Comparison of ENCODE assay signal across 24 cellular contexts in the genomic region with DNA sequence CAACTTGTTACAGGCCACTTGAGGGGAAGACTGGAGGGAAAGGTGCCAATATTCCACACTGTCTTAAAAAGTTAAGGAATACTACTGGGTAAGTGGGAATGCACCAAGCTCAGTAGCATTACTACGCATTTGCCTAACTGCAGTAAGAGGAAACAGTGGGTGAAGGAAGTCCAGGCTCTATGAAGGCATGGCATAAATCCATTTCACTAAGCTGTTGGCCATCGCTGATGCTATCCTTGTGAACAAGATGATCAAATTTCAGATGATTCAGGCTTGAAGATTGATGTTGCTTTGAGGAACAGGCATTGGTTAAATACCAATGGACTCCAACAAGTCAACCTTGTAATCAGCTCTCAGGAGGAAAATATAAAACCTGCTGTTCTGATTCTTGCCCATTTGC. TPM values are rescaled to one million over a fixed set of nuclear protein-coding genes. Genes with fewer than 3 reads are reported as not detected.
DNase-seq lines count a peak whose midpoint lies in the region; ATAC-seq, FAIRE-seq and TF ChIP-seq lines count a peak whose summit lies in the region.
"Had no signal": no experiment of that assay in that cellular context is flagged by ENCODE, and none has a peak within 500 bp of the region (broad histone marks: within the 10 kb centered on the region; RNA-seq: fewer than 3 reads in every experiment).

No MANE protein-coding gene starts in this region.

- H3K27ac ChIP-seq in K562 (ENCODE audit: extremely low read depth, low read depth, low read length), result no peak overlapping the region
- no peak overlapping the region for H3K27ac ChIP-seq in naive thymus-derived CD4-positive, alpha-beta T cell (ENCODE audit: low read depth, low read length)
- H3K27ac ChIP-seq: ascending aorta, BLaER1, esophagus muscularis mucosa had no signal

- H3K4me3 ChIP-seq in AG10803 (ENCODE audit: low read length) (no peak overlapping the region), K562 (no peak overlapping the region)
- H3K4me3 ChIP-seq in naive thymus-derived CD4-positive, alpha-beta T cell (ENCODE audit: low read length), result no peak overlapping the region
- H3K4me3 ChIP-seq: ascending aorta, BLaER1, esophagus muscularis mucosa, transverse colon had no signal

- H2AFZ ChIP-seq in K562 (ENCODE audit: low read depth, low read length), result 0 out of 2 replicates have a peak overlapping the region, but pooled peaks have one; percentile 17

- no peak for TF ChIP-seq POLR2A in K562 (conservative IDR thresholded peaks at IDR 0.05)

- H3K4me3 Mint-ChIP-seq in IgD-negative memory B cell (peak overlapping the region; percentile 8 to 81 (median 46)), HFFc6 (no peak overlapping the region)
- no peak overlapping the region for H3K4me3 Mint-ChIP-seq in naive thymus-derived CD4-positive, alpha-beta T cell
- H3K4me3 Mint-ChIP-seq: activated naive CD4-positive, alpha-beta T cell treated with anti-CD3 and anti-CD28 coated beads, Interleukin-2, amount 50 U/mL, for 24 hours; activated T-cell treated with anti-CD3 and anti-CD28 coated beads, Interleukin-2, amount 50 U/mL, for 72 hours; nephron progenitor cell; stimulated activated naive CD8-positive, alpha-beta T cell treated with anti-CD3 and anti-CD28 coated beads, Interleukin-15, Interleukin-2, amounts not matched to agents 100 ng/mL and 50 ng/mL, for 24 hours had no signal

- H3K4me1 Mint-ChIP-seq in IgD-negative memory B cell (peaks cover 40 to 49% (median 41%) of the 10 kb centered on the region in 3 donors), HFFc6 (ENCODE audit: low read depth) (peaks cover 41% of the 10 kb centered on the region)
- peaks cover 4 to 22% (median 9%) of the 10 kb centered on the region in 7 donors for H3K4me1 Mint-ChIP-seq in naive thymus-derived CD4-positive, alpha-beta T cell

- H3K79me2 ChIP-seq in K562 (ENCODE audit: control insufficient read depth, insufficient read depth, low read length), result no peaks in the 10 kb centered on the region

- H3K4me2 ChIP-seq in K562 (ENCODE audit: insufficient read depth, low read length), result no peak overlapping the region
- H3K4me2 ChIP-seq: BLaER1 had no signal

- H4K20me1 ChIP-seq in K562 (replicated peaks; ENCODE audit: control insufficient read depth, insufficient read depth, low read length), result no peaks in the 10 kb centered on the region
- H4K20me1 ChIP-seq: BLaER1 had no signal

- no peak for FAIRE-seq in K562 (lab: Jason Lieb, UNC)
- FAIRE-seq: TTC549 had no signal

- no peaks in the 10 kb centered on the region for H3K36me3 ChIP-seq in K562 (ENCODE audit: control insufficient read depth, insufficient read depth, low read length)
- H3K36me3 ChIP-seq in naive thymus-derived CD4-positive, alpha-beta T cell (ENCODE audit: control insufficient read depth in 2 of 3, insufficient read depth in 3 of 3, low read length in 3 of 3), result no peaks in the 10 kb centered on the region
- H3K36me3 ChIP-seq: ascending aorta, BLaER1, esophagus muscularis mucosa, transverse colon had no signal

- BruUV-seq in K562 (replicated peaks; lab: Mats Ljungman, UMichigan), result no TSS peak

- no peaks in the 10 kb centered on the region for H3K9me3 ChIP-seq in K562 (replicated peaks; ENCODE audit: control insufficient read depth, insufficient read depth, low read depth, low read length)
- no peaks in the 10 kb centered on the region for H3K9me3 ChIP-seq in naive thymus-derived CD4-positive, alpha-beta T cell (ENCODE audit: control insufficient read depth in 2 of 3, low read length in 3 of 3)
- H3K9me3 ChIP-seq: ascending aorta, BLaER1, esophagus muscularis mucosa, transverse colon had no signal

- DNase-seq in AG10803 (ENCODE audit: low read depth) (peak; percentile 15), K562 (ENCODE audit: extremely low read depth in 1 of 4, low spot score in 3 of 4) (no peak), NCI-H510A (lab: John Stamatoyannopoulos, UW) (no peak), HFFc6 (no peak), midbrain (lab: John Stamatoyannopoulos, UW) (no peak)
- no peak for DNase-seq in naive thymus-derived CD4-positive, alpha-beta T cell
- DNase-seq: activated CD4-positive, alpha-beta T cell treated with anti-CD3 and anti-CD28 coated beads for 4 hours; activated T-cell treated with anti-CD3 and anti-CD28 coated beads, Interleukin-2, amount 50 U/mL, for 72 hours; effector memory CD4-positive, alpha-beta T cell; kidney glomerular epithelial cell; NCI-H1436; nephron progenitor cell; posterior cingulate gyrus; SHP77; stimulated activated CD4-positive, alpha-beta T cell treated with anti-CD3 and anti-CD28 coated beads, Interleukin-2, amount 100 ng/mL, for 24 hours; transverse colon had no signal

- no peaks in the 10 kb centered on the region for H3K4me1 ChIP-seq in K562 (replicated peaks in 1 of 2; ENCODE audit: control insufficient read depth in 2 of 2, insufficient read depth in 2 of 2, low read length in 2 of 2)
- peaks cover 0 to 6% of the 10 kb centered on the region in 2 donors for H3K4me1 ChIP-seq in naive thymus-derived CD4-positive, alpha-beta T cell (ENCODE audit: control insufficient read depth in 2 of 2, insufficient read depth in 2 of 2, low read length in 2 of 2)
- H3K4me1 ChIP-seq: ascending aorta, BLaER1 had no signal

- H3K27me3 Mint-ChIP-seq in IgD-negative memory B cell, result no peaks in the 10 kb centered on the region
- peaks cover 9 to 39% (median 19%) of the 10 kb centered on the region in 5 donors for H3K27me3 Mint-ChIP-seq in naive thymus-derived CD4-positive, alpha-beta T cell
- H3K27me3 Mint-ChIP-seq in HFFc6 (ENCODE audit: insufficient read depth), result peaks cover 2% of the 10 kb centered on the region; the same call in 1 of the 2 replicates

- intact Hi-C loops in K562 (cut with micrococcal nuclease), result no loop called here
- intact Hi-C loops in naive thymus-derived CD4-positive, alpha-beta T cell (cut with micrococcal nuclease), result no loop called here

- no peak for TF ChIP-seq RAD21 in K562 (CRISPR knock-in tag; conservative IDR thresholded peaks at IDR 0.05 in 1 of 2, IDR thresholded peaks at IDR 0.05 in 1 of 2)

- TF ChIP-seq CTCF in AG10803 (conservative IDR thresholded peaks at IDR 0.05; ENCODE audit: low read length) (no peak), K562 (IDR thresholded peaks at IDR 0.05 in 2 of 3, conservative IDR thresholded peaks at IDR 0.05 in 1 of 3; ENCODE audit: insufficient read depth in 2 of 3, low read depth in 1 of 3, low read length in 3 of 3) (no peak), HFFc6 (IDR thresholded peaks at IDR 0.05) (no peak)

- no peaks in the 10 kb centered on the region for H3K27me3 ChIP-seq in K562 (ENCODE audit: control insufficient read depth in 2 of 2, insufficient read depth in 2 of 2, low read length in 2 of 2)
- H3K27me3 ChIP-seq in naive thymus-derived CD4-positive, alpha-beta T cell (ENCODE audit: control insufficient read depth in 2 of 2, insufficient read depth in 2 of 2, low read length in 2 of 2), result no peaks in the 10 kb centered on the region
- H3K27me3 ChIP-seq: ascending aorta, BLaER1, esophagus muscularis mucosa, transverse colon had no signal

- no peaks in the 10 kb centered on the region for H3K9me3 Mint-ChIP-seq in IgD-negative memory B cell
- H3K9me3 Mint-ChIP-seq in naive thymus-derived CD4-positive, alpha-beta T cell, result no peaks in the 10 kb centered on the region
- no peaks in the 10 kb centered on the region for H3K9me3 Mint-ChIP-seq in HFFc6
- H3K9me3 Mint-ChIP-seq: activated naive CD4-positive, alpha-beta T cell treated with anti-CD3 and anti-CD28 coated beads, Interleukin-2, amount 50 U/mL, for 24 hours; activated T-cell treated with anti-CD3 and anti-CD28 coated beads, Interleukin-2, amount 50 U/mL, for 72 hours; nephron progenitor cell; stimulated activated naive CD8-positive, alpha-beta T cell treated with anti-CD3 and anti-CD28 coated beads, Interleukin-15, Interleukin-2, amounts not matched to agents 100 ng/mL and 50 ng/mL, for 24 hours had no signal

- CTCF ChIA-PET in K562 (lab: Yijun Ruan, JAX; ENCODE audit: low intra/inter-chr PET ratio), result no interaction called here
- CTCF ChIA-PET in naive thymus-derived CD4-positive, alpha-beta T cell (lab: Charles Lee), result interaction anchor here (2.1 kb wide), 1 partner anchor 14 kb away, joined by 6 read pairs; no protein-coding TSS in a partner anchor

- no peaks in the 10 kb centered on the region for H3K9me1 ChIP-seq in K562 (ENCODE audit: control insufficient read depth, insufficient read depth, low read length)

- no peak for TF ChIP-seq EP300 in K562 (IDR thresholded peaks at IDR 0.05; ENCODE audit: low read length)

- H3K36me3 Mint-ChIP-seq in IgD-negative memory B cell, result no peaks in the 10 kb centered on the region
- no peaks in the 10 kb centered on the region for H3K36me3 Mint-ChIP-seq in naive thymus-derived CD4-positive, alpha-beta T cell
- no peaks in the 10 kb centered on the region for H3K36me3 Mint-ChIP-seq in HFFc6 (ENCODE audit: low read depth)
- H3K36me3 Mint-ChIP-seq: activated naive CD4-positive, alpha-beta T cell treated with anti-CD3 and anti-CD28 coated beads, Interleukin-2, amount 50 U/mL, for 24 hours had no signal

- no peak overlapping the region for H3K9ac ChIP-seq in K562 (ENCODE audit: insufficient read depth in 1 of 2, low read depth in 2 of 2, low read length in 2 of 2)
- H3K9ac ChIP-seq: BLaER1 had no signal

- peak overlapping the region; percentile 26 to 90 (median 86) for H3K27ac Mint-ChIP-seq in IgD-negative memory B cell
- no peak overlapping the region for H3K27ac Mint-ChIP-seq in naive thymus-derived CD4-positive, alpha-beta T cell
- H3K27ac Mint-ChIP-seq in HFFc6, result no peak overlapping the region
- H3K27ac Mint-ChIP-seq: activated naive CD4-positive, alpha-beta T cell treated with anti-CD3 and anti-CD28 coated beads, Interleukin-2, amount 50 U/mL, for 24 hours; activated T-cell treated with anti-CD3 and anti-CD28 coated beads, Interleukin-2, amount 50 U/mL, for 72 hours; nephron progenitor cell; stimulated activated naive CD8-positive, alpha-beta T cell treated with anti-CD3 and anti-CD28 coated beads, Interleukin-15, Interleukin-2, amounts not matched to agents 100 ng/mL and 50 ng/mL, for 24 hours had no signal

- ATAC-seq in K562 (no peak), GM18858 (IDR thresholded peaks at IDR 0.05; ENCODE audit: unreplicated experiment) (no peak)
- peak; percentile 58 for ATAC-seq in naive thymus-derived CD4-positive, alpha-beta T cell
- ATAC-seq: activated T-cell treated with anti-CD3 and anti-CD28 coated beads, Interleukin-2, amount 50 U/mL, for 72 hours had no signal

- in situ Hi-C loops in K562 (cut with MboI), result no loop called here

- WGBS in K562 (ENCODE audit: insufficient coverage, low coverage, missing lambda C conversion rate), result 9% methylated on average over 2 of the region's 2 CpGs

- POLR2A ChIA-PET in K562 (lab: Yijun Ruan, JAX), result interaction anchor here (1.1 kb wide), 1 partner anchor 400 kb away, joined by 3 read pairs; no protein-coding TSS in a partner anchor
- POLR2A ChIA-PET in naive thymus-derived CD4-positive, alpha-beta T cell (lab: Charles Lee), result no interaction called here

RNA-seq across cellular contexts. Expression of gene TES, which starts 44.2 kb away (rescaled TPM):
- polyA plus RNA-seq in IgD-negative memory B cell, result 150 TPM
- total RNA-seq in K562 (2011; cell fraction: chromatin; rRNA removed; ENCODE audit: low replicate concordance), result 19.0 and 47.8 TPM in 2 replicates
- total RNA-seq in K562 (2011; cell fraction: nucleolus; rRNA removed), result 12.1 and 15.0 TPM in 2 replicates
- 20.7 and 21.8 TPM in 2 replicates for total RNA-seq in K562 (2011; cell fraction: nucleoplasm; rRNA removed)
- total RNA-seq in K562 (2014; rRNA removed), result 57.6 and 61.6 TPM in 2 replicates
- 53.8 and 61.6 TPM in 2 replicates for total RNA-seq in K562 (2014; rRNA removed; fragmentation: Illumina TruSeq; extraction: Trizol)
- total RNA-seq in K562 (2015; rRNA removed; fragmentation: Illumina TruSeq; extraction: Trizol), result 40.9 and 43.8 TPM in 2 replicates
- 52.1 and 58.0 TPM in 2 replicates for total RNA-seq in K562 (2021)
- polyA plus RNA-seq in K562 (2011; rRNA removed), result 34.3 and 41.7 TPM in 2 replicates
- 13.8 and 21.1 TPM in 2 replicates for polyA plus RNA-seq in K562 (2011; cell fraction: cytosol; rRNA removed)
- 18.6 and 49.8 TPM in 2 replicates for polyA plus RNA-seq in K562 (2011; cell fraction: nucleus; rRNA removed)
- 49.7 and 119 TPM in 2 replicates for polyA plus RNA-seq in K562 (2012)
- polyA plus RNA-seq in K562 (2014; fragmentation: Illumina TruSeq; extraction: Trizol), result 54.6 and 56.3 TPM in 2 replicates
- polyA plus RNA-seq in K562 (2014; fragmentation: Nextera tagmentation; extraction: Ambion mirVana), result 10 to 100 TPM; 20.7 to 26.3 TPM
- polyA plus RNA-seq in K562 (2014; rRNA removed), result 56.1 and 57.7 TPM in 2 replicates
- 27.7 and 33.4 TPM in 2 replicates for polyA minus RNA-seq in K562 (2011; rRNA and poly(A)+ RNA removed)
- polyA minus RNA-seq in K562 (2011; cell fraction: cytosol; rRNA and poly(A)+ RNA removed), result 11.3 and 15.4 TPM in 2 replicates
- 7.0 and 26.5 TPM in 2 replicates for polyA minus RNA-seq in K562 (2011; cell fraction: nucleus; rRNA and poly(A)+ RNA removed)
- 100 to 1,000 TPM in 4 of 5 experiments, 10 to 100 TPM in 1; 99.2 to 120 (median 114) TPM for total RNA-seq in naive thymus-derived CD4-positive, alpha-beta T cell
- polyA plus RNA-seq in naive thymus-derived CD4-positive, alpha-beta T cell, result 100 to 1,000 TPM; 189 to 195 TPM
- 10 to 100 TPM; 10.4 to 29.3 (median 22.4) TPM for total RNA-seq in HFFc6 (2021; fragmentation: NEBNext Ultra II Directional; extraction: Animal tissue kit (Norgen Biotek cat#: 25700))

Comparison
In these comparisons a context has a peak if more than half of its experiments do, and no peak if none do; other contexts are left out.
1. H3K27ac Mint-ChIP-seq: peak in IgD-negative memory B cell (3 of 3); none in naive thymus-derived CD4-positive, alpha-beta T cell (0 of 9) and HFFc6 (single experiment).
2. H3K4me3 Mint-ChIP-seq: peak in IgD-negative memory B cell (4 of 4); none in naive thymus-derived CD4-positive, alpha-beta T cell (0 of 10) and HFFc6 (single experiment).